In the genomic region with DNA sequence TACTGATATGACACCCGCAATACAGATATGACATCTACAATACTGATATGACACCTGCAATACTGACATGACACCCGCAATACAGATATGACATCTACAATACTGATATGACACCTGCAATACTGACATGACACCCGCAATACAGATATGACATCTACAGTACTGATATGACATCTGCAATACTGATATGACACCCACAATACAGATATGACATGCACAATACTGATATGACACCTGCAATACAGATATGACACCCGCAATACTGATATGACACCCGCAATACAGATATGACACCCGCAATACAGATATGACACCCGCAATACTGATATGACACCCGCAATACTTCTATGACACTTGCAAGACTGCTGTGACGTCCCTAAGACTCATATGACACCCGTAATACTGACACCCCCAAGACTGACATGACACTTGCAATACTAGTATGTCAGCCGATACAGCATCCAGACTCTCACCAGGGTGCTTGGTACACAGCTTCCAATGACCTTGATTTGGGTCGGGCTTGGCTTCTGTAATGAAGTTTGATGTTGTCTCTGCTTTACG, we compare ENCODE assay signal across 6 cellular contexts.
DNase-seq lines count a peak whose midpoint lies in the region; ATAC-seq, FAIRE-seq and TF ChIP-seq lines count a peak whose summit lies in the region.
"Not testable (repeated sequence)": the region's sequence is repeated elsewhere in the genome, so short reads cannot be mapped to it uniquely, and the experiment has no call there.

No MANE protein-coding gene starts in this region.

- SMC1A ChIA-PET in GM12878 (lab: Charles Lee; ENCODE audit: uncharacterized antibody, unreplicated experiment) = not testable (repeated sequence)

- H3K4me3 Mint-ChIP-seq in activated CD4-positive, alpha-beta T cell treated with anti-CD3 and anti-CD28 coated beads, Interleukin-2, amount 10 ng/mL, durations not matched to agents 24 days and 14 days; activated T-cell treated with anti-CD3 and anti-CD28 coated beads, Interleukin-2, amount 50 U/mL, for 4 hours; activated T-helper 17 cell treated with anti-CD3 and anti-CD28 coated beads, Interleukin-2, amount 50 U/mL, for 72 hours: not testable (repeated sequence)

- not testable (repeated sequence) for H3K9me3 ChIP-seq in GM12878 (replicated peaks; ENCODE audit: control insufficient read depth, insufficient read depth, low read length); keratinocyte (ENCODE audit: control insufficient read depth, low read depth, low read length)

- FAIRE-seq in GM12892 (lab: Jason Lieb, UNC) = peak; percentile 51
- FAIRE-seq in GM12878 (lab: Jason Lieb, UNC) = not testable (repeated sequence)
- peak; percentile 43 for FAIRE-seq in keratinocyte (lab: Jason Lieb, UNC)

- in situ Hi-C loops in GM12878 (cut with MboI) = loop anchor here (25.0 kb wide), 1 partner anchor 1497 kb away; no protein-coding TSS in a partner anchor

- TF ChIP-seq EP300 in GM12878 (IDR thresholded peaks at IDR 0.05; ENCODE audit: borderline replicate concordance in 1 of 2, control insufficient read depth in 1 of 2, low read depth in 2 of 2, low read length in 2 of 2) = not testable (repeated sequence)

- CTCF ChIA-PET in GM12878 (lab: Yijun Ruan, JAX) = not testable (repeated sequence)

- H3K9ac ChIP-seq in GM12878 (ENCODE audit: control insufficient read depth, insufficient read depth, low read length); keratinocyte (ENCODE audit: control insufficient read depth, extremely low read depth, insufficient read depth, low read length): not testable (repeated sequence)

- H3K9me3 Mint-ChIP-seq in activated CD4-positive, alpha-beta T cell treated with anti-CD3 and anti-CD28 coated beads, Interleukin-2, amount 10 ng/mL, durations not matched to agents 24 days and 14 days; activated T-cell treated with anti-CD3 and anti-CD28 coated beads, Interleukin-2, amount 50 U/mL, for 4 hours; activated T-helper 17 cell treated with anti-CD3 and anti-CD28 coated beads, Interleukin-2, amount 50 U/mL, for 72 hours: not testable (repeated sequence)

- intact Hi-C loops in activated CD4-positive, alpha-beta T cell treated with anti-CD3 and anti-CD28 coated beads, Interleukin-2, amount 10 ng/mL, durations not matched to agents 24 days and 14 days (cut with micrococcal nuclease) = not testable (repeated sequence)
- intact Hi-C loops in GM12878 (cut with micrococcal nuclease; ENCODE audit: unreplicated experiment) = loop anchor here (10.0 kb wide), 2 partner anchors 176 to 1504 kb away; no protein-coding TSS in a partner anchor

- TF ChIP-seq RAD21 in GM12878 (IDR thresholded peaks at IDR 0.05; ENCODE audit: insufficient read depth, low read depth, low read length) = not testable (repeated sequence)

- WGBS in GM12878 (ENCODE audit: insufficient coverage, insufficient replicate concordance, low lambda C conversion rate, missing lambda C conversion rate) = 54% methylated on average over 13 of the region's 13 CpGs

- H3K4me1 ChIP-seq in GM12878 (ENCODE audit: control insufficient read depth, insufficient read depth, low read length); keratinocyte (ENCODE audit: control insufficient read depth, extremely low read depth, insufficient read depth, low read length): not testable (repeated sequence)

- TF ChIP-seq CTCF in GM12878 (IDR thresholded peaks at IDR 0.05 in 2 of 3, conservative IDR thresholded peaks at IDR 0.05 in 1 of 3; ENCODE audit: control insufficient read depth in 2 of 3, extremely low read depth in 1 of 3, insufficient read depth in 1 of 3, low read depth in 3 of 3, low read length in 3 of 3); keratinocyte (optimal IDR thresholded peaks at IDR 0.05 in 1 of 3, IDR thresholded peaks at IDR 0.05 in 1 of 3, conservative IDR thresholded peaks at IDR 0.05 in 1 of 3; ENCODE audit: extremely low read depth in 1 of 3, insufficient read depth in 2 of 3, low read length in 3 of 3): not testable (repeated sequence)

- H3K27ac Mint-ChIP-seq in activated CD4-positive, alpha-beta T cell treated with anti-CD3 and anti-CD28 coated beads, Interleukin-2, amount 10 ng/mL, durations not matched to agents 24 days and 14 days = peak overlapping the region; percentile 22
- H3K27ac Mint-ChIP-seq in activated T-helper 17 cell treated with anti-CD3 and anti-CD28 coated beads, Interleukin-2, amount 50 U/mL, for 72 hours = peak overlapping the region; percentile 74

- H3K27me3 Mint-ChIP-seq in activated CD4-positive, alpha-beta T cell treated with anti-CD3 and anti-CD28 coated beads, Interleukin-2, amount 10 ng/mL, durations not matched to agents 24 days and 14 days; activated T-cell treated with anti-CD3 and anti-CD28 coated beads, Interleukin-2, amount 50 U/mL, for 4 hours (ENCODE audit: low read depth); activated T-helper 17 cell treated with anti-CD3 and anti-CD28 coated beads, Interleukin-2, amount 50 U/mL, for 72 hours: not testable (repeated sequence)

- H2AFZ ChIP-seq in GM12878 (ENCODE audit: control insufficient read depth, low read depth, low read length); keratinocyte (ENCODE audit: control insufficient read depth, low read length): not testable (repeated sequence)

- not testable (repeated sequence) for H3K79me2 ChIP-seq in GM12878 (ENCODE audit: control insufficient read depth, insufficient read depth, low read length); keratinocyte (ENCODE audit: control insufficient read depth, insufficient read depth, low read length)

- RAD21 ChIA-PET in GM12878 (lab: Charles Lee; ENCODE audit: unreplicated experiment) = not testable (repeated sequence)

- not testable (repeated sequence) for H3K4me1 Mint-ChIP-seq in activated CD4-positive, alpha-beta T cell treated with anti-CD3 and anti-CD28 coated beads, Interleukin-2, amount 10 ng/mL, durations not matched to agents 24 days and 14 days; activated T-cell treated with anti-CD3 and anti-CD28 coated beads, Interleukin-2, amount 50 U/mL, for 4 hours (ENCODE audit: low read depth); activated T-helper 17 cell treated with anti-CD3 and anti-CD28 coated beads, Interleukin-2, amount 50 U/mL, for 72 hours

- DNase-seq in GM12892 (ENCODE audit: insufficient read length); activated T-cell treated with anti-CD3 and anti-CD28 coated beads, Interleukin-2, amount 50 U/mL, for 4 hours; GM12878 (ENCODE audit: low read depth, low spot score); keratinocyte (ENCODE audit: low read depth, low spot score): not testable (repeated sequence)
- DNase-seq in activated CD4-positive, alpha-beta T cell treated with anti-CD3 and anti-CD28 coated beads, Interleukin-2, amount 10 ng/mL, durations not matched to agents 24 days and 14 days = peak; percentile 41

- H3K9me1 ChIP-seq in keratinocyte (ENCODE audit: control insufficient read depth, extremely low read depth, insufficient read depth, low read length) = not testable (repeated sequence)

- H4K20me1 ChIP-seq in GM12878 (ENCODE audit: control insufficient read depth, insufficient read depth); keratinocyte (ENCODE audit: control insufficient read depth, extremely low read depth, insufficient read depth, low read length): not testable (repeated sequence)

- not testable (repeated sequence) for H3K36me3 Mint-ChIP-seq in activated CD4-positive, alpha-beta T cell treated with anti-CD3 and anti-CD28 coated beads, Interleukin-2, amount 10 ng/mL, durations not matched to agents 24 days and 14 days (ENCODE audit: low read depth); activated T-cell treated with anti-CD3 and anti-CD28 coated beads, Interleukin-2, amount 50 U/mL, for 4 hours (ENCODE audit: insufficient read depth); activated T-helper 17 cell treated with anti-CD3 and anti-CD28 coated beads, Interleukin-2, amount 50 U/mL, for 72 hours (ENCODE audit: low read depth)

- dilution Hi-C loops in keratinocyte (cut with MboI; ENCODE audit: extremely low pct_ligation_motif_present, low sequenced_read_pairs) = not testable (repeated sequence)

- H3K27ac ChIP-seq in GM12878 (ENCODE audit: control insufficient read depth, insufficient read depth); keratinocyte (ENCODE audit: control insufficient read depth, insufficient read depth, low read length): not testable (repeated sequence)

- ATAC-seq in activated T-cell treated with anti-CD3 and anti-CD28 coated beads, Interleukin-2, amount 50 U/mL, for 4 hours = peak; percentile 48 to 61
- peak; percentile 29 for ATAC-seq in activated T-helper 17 cell treated with anti-CD3 and anti-CD28 coated beads, Interleukin-2, amount 50 U/mL, for 72 hours (replicated peaks)
- not testable (repeated sequence) for ATAC-seq in GM12878

- POLR2A ChIA-PET in GM12878 (lab: Charles Lee) = not testable (repeated sequence)

- H3K27me3 ChIP-seq in GM12878 (replicated peaks in 1 of 2; ENCODE audit: control insufficient read depth in 2 of 2, insufficient read depth in 2 of 2, low read length in 1 of 2); keratinocyte (ENCODE audit: control insufficient read depth, extremely low read depth, insufficient read depth, low read length): not testable (repeated sequence)

- H3K4me2 ChIP-seq in GM12878 (ENCODE audit: control insufficient read depth, insufficient read depth); keratinocyte (ENCODE audit: control insufficient read depth, extremely low read depth, insufficient read depth, low read depth, low read length): not testable (repeated sequence)

- H3K4me3 ChIP-seq in GM12878; keratinocyte (ENCODE audit: control insufficient read depth in 2 of 3, extremely low read depth in 1 of 3, insufficient read depth in 2 of 3, low read depth in 1 of 3, low read length in 3 of 3): not testable (repeated sequence)

- BruUV-seq in GM12878 (replicated peaks; lab: Mats Ljungman, UMichigan) = not testable (repeated sequence)

- H3K36me3 ChIP-seq in GM12878 (ENCODE audit: control insufficient read depth in 2 of 2, insufficient read depth in 2 of 2, low read length in 1 of 2); keratinocyte (ENCODE audit: control insufficient read depth in 2 of 2, extremely low read depth in 1 of 2, insufficient read depth in 2 of 2, low read length in 2 of 2): not testable (repeated sequence)

- TF ChIP-seq POLR2A in GM12892 (IDR thresholded peaks at IDR 0.05; ENCODE audit: low read depth, low read length); GM12878 (IDR thresholded peaks at IDR 0.05; ENCODE audit: low read depth, low read length): not testable (repeated sequence)

TF ChIP-seq in GM12878, 131 proteins besides CTCF, POLR2A, EP300 and RAD21:
- peak; percentile 86 for TF ChIP-seq JUNB (IDR thresholded peaks at IDR 0.05)
